24 cellular contexts compared by ENCODE assay signal in the genomic region with DNA sequence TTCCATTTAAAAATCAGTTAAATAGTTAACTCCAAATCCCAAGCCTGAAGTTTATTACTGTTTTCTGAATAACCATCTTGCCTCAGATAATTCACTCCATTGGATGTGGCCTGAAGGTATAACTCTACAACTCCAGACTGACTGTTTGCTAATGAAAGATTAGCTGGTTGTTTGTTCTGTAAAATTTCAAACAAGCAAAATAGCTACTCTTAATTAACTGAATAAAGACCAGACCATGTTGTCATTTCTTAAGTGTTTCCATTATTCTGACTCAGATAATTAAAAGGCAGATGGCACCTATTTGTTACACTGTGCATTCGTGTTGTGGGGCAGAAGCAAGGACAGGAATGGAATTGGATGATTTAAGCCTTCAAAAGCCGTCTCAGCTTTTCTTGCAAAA.
A peak's percentile ranks its signal among the peaks of the same experiment; 100 is the strongest.
DNase-seq lines count a peak whose midpoint lies in the region; ATAC-seq, FAIRE-seq and TF ChIP-seq lines count a peak whose summit lies in the region.
"Had no signal": no experiment of that assay in that cellular context is flagged by ENCODE, and none has a peak within 500 bp of the region (broad histone marks: within the 10 kb centered on the region; RNA-seq: fewer than 3 reads in every experiment).

No MANE protein-coding gene starts in this region.

- no peak overlapping the region for H3K9ac ChIP-seq in endodermal cell (ENCODE audit: extremely low read depth, low read length, poor library complexity, severe bottlenecking)

- H3K4me1 Mint-ChIP-seq in endodermal cell = no peaks in the 10 kb centered on the region

- peaks cover 35% of the 10 kb centered on the region for H3K9me3 Mint-ChIP-seq in endodermal cell

- H3K36me3 ChIP-seq in endodermal cell (ENCODE audit: control insufficient read depth, insufficient read depth, low read length) = no peaks in the 10 kb centered on the region
- H3K36me3 ChIP-seq: SJSA1 had no signal

- DNase-seq in NCI-H446 treated with DMSO at 0.1 percent for 48 hours (lab: John Stamatoyannopoulos, UW) (peak; percentile 15), NCI-H446 (lab: John Stamatoyannopoulos, UW) (no peak), NCI-H1105 treated with DMSO at 0.1 percent for 48 hours (lab: John Stamatoyannopoulos, UW) (peak; percentile 47), NCI-H69 (lab: John Stamatoyannopoulos, UW) (peak; percentile 87), endodermal cell (no peak)
- DNase-seq: C1 segment of cervical spinal cord; CD8-positive, alpha-beta T cell; HCEC 1CT; Kasumi-1; NCI-H1092 treated with DMSO at 0.1 percent for 48 hours; NCI-H187; NCI-H2081 treated with DMSO at 0.1 percent for 48 hours; NCI-H345; NCI-H526 treated with DMSO at 0.1 percent for 48 hours; Right ventricle myocardium superior; RPMI8226; T-helper 1 cell had no signal

- H3K27me3 Mint-ChIP-seq in endodermal cell (ENCODE audit: insufficient read depth) = no peaks in the 10 kb centered on the region

- FAIRE-seq in endometrium (lab: Jason Lieb, UNC) = peak; percentile 61
- FAIRE-seq: H1, HTR-8/SVneo, K562 had no signal

- H3K27me3 ChIP-seq in endodermal cell (ENCODE audit: control insufficient read depth, insufficient read depth, low read length, poor library complexity, severe bottlenecking) = no peaks in the 10 kb centered on the region
- H3K27me3 ChIP-seq: SJSA1 had no signal

- H3K9me3 ChIP-seq in endodermal cell (ENCODE audit: control insufficient read depth, low read length) = peaks cover 19% of the 10 kb centered on the region

- H3K27ac ChIP-seq in endodermal cell (ENCODE audit: low read depth, low read length) = no peak overlapping the region
- H3K27ac ChIP-seq: SJSA1 had no signal

- H3K4me1 ChIP-seq in endodermal cell (ENCODE audit: control insufficient read depth, insufficient read depth, low read length) = no peaks in the 10 kb centered on the region
- H3K4me1 ChIP-seq: SJSA1 had no signal

- no peak for TF ChIP-seq CTCF in endodermal cell (conservative IDR thresholded peaks at IDR 0.05)

- no peak for ATAC-seq in GM19463 (IDR thresholded peaks at IDR 0.05; ENCODE audit: unreplicated experiment)
- ATAC-seq: CD8-positive, alpha-beta T cell; K562 had no signal

- H3K4me3 ChIP-seq in endodermal cell (ENCODE audit: low read length) = no peak overlapping the region
- H3K4me3 ChIP-seq: K562, SJSA1 had no signal

- no peak overlapping the region for H3K27ac Mint-ChIP-seq in endodermal cell
- H3K27ac Mint-ChIP-seq: CD8-positive, alpha-beta T cell; T-helper 2 cell treated with Interferon-gamma antibody and Interleukin-4, amounts not matched to agents 5 μg/mL and 100 μg/mL, for 36 hours had no signal

- H3K4me3 Mint-ChIP-seq in endodermal cell = no peak overlapping the region
- H3K4me3 Mint-ChIP-seq: CD8-positive, alpha-beta T cell; T-helper 2 cell treated with Interferon-gamma antibody and Interleukin-4, amounts not matched to agents 5 μg/mL and 100 μg/mL, for 36 hours had no signal

- 82 to 92% methylated on average over 2 of the region's 2 CpGs for WGBS in endodermal cell (ENCODE audit: insufficient coverage in 1 of 2, insufficient read length in 1 of 2), 2 experiments

- no peaks in the 10 kb centered on the region for H3K36me3 Mint-ChIP-seq in endodermal cell (ENCODE audit: low read depth)
- H3K36me3 Mint-ChIP-seq: CD8-positive, alpha-beta T cell had no signal

Comparison
In these comparisons a context has a peak if more than half of its experiments do, and no peak if none do; other contexts are left out.
1. DNase-seq: peak in NCI-H446 treated with DMSO at 0.1 percent for 48 hours (single experiment), NCI-H1105 treated with DMSO at 0.1 percent for 48 hours (single experiment) and NCI-H69 (single experiment); none in NCI-H446 (0 of 2) and endodermal cell (single experiment).